ENCODE assay signal across 17 cellular contexts in genomic region chr6:165820934-165821333, GRCh38.
DNase-seq lines count a peak whose midpoint lies in the region; ATAC-seq and TF ChIP-seq lines count a peak whose summit lies in the region.
"Had no signal": no experiment of that assay in that cellular context is flagged by ENCODE, and none has a peak within 500 bp of the region (broad histone marks: within the 10 kb centered on the region; RNA-seq: fewer than 3 reads in every experiment).

No MANE protein-coding gene starts in this region.

- no peak for ATAC-seq in GM23338
- peak; percentile 37 for ATAC-seq in mucosa of descending colon
- ATAC-seq in GM21737 (IDR thresholded peaks at IDR 0.05; ENCODE audit: unreplicated experiment) = no peak
- no peak for ATAC-seq in GM18502 (IDR thresholded peaks at IDR 0.05; ENCODE audit: poor library complexity, unreplicated experiment)
- ATAC-seq: A549; CD8-positive, alpha-beta T cell; GM12878 had no signal

- no peak overlapping the region for H3K27ac Mint-ChIP-seq in GM23338
- H3K27ac Mint-ChIP-seq: CD14-positive monocyte; CD8-positive, alpha-beta T cell had no signal

- H3K79me2 ChIP-seq in GM23338 (replicated peaks; ENCODE audit: insufficient read depth) = no peaks in the 10 kb centered on the region

- H3K9me3 Mint-ChIP-seq in GM23338 = no peaks in the 10 kb centered on the region
- H3K9me3 Mint-ChIP-seq: CD8-positive, alpha-beta T cell had no signal

- H3K27ac ChIP-seq in GM23338 (ENCODE audit: low read depth) = no peak overlapping the region
- H3K27ac ChIP-seq in tibial artery = no peak overlapping the region
- H3K27ac ChIP-seq: A549 had no signal

- H3K27me3 ChIP-seq in GM23338 (ENCODE audit: insufficient read depth) (no peaks in the 10 kb centered on the region), tibial artery (peaks cover 0 to 26% of the 10 kb centered on the region in 2 donors)

- no peaks in the 10 kb centered on the region for H3K36me3 ChIP-seq in GM23338 (ENCODE audit: insufficient read depth)
- no peaks in the 10 kb centered on the region for H3K36me3 ChIP-seq in mucosa of descending colon (ENCODE audit: low read depth)
- no peaks in the 10 kb centered on the region for H3K36me3 ChIP-seq in tibial artery
- H3K36me3 ChIP-seq: HAP-1 had no signal

- H3K4me3 ChIP-seq in GM23338 (no peak overlapping the region), mucosa of descending colon (no peak overlapping the region), tibial artery (no peak overlapping the region)
- H3K4me3 ChIP-seq: A549, GM12878, HAP-1 had no signal

- H3K4me1 Mint-ChIP-seq in GM23338 = peaks cover 41% of the 10 kb centered on the region
- H3K4me1 Mint-ChIP-seq: CD14-positive monocyte had no signal

- intact Hi-C loops in mucosa of descending colon (cut with DNase I, micrococcal nuclease) (no loop called here), tibial artery (cut with DNase I; ENCODE audit: low total_unique reads) (no loop called here)

- no peak for DNase-seq in GM23338 (ENCODE audit: low spot score)
- DNase-seq in NCI-H1092 treated with DMSO at 0.1 percent for 48 hours (lab: John Stamatoyannopoulos, UW) = peak; percentile 54
- DNase-seq in SHP77 treated with DMSO at 0.1 percent for 48 hours (lab: John Stamatoyannopoulos, UW) = peak; percentile 49
- no peak for DNase-seq in mucosa of descending colon
- DNase-seq in middle frontal gyrus (ENCODE audit: extremely low spot score, low spot score) = no peak
- no peak for DNase-seq in tibial artery
- DNase-seq: Caco-2; CD8-positive, alpha-beta T cell; DMS79; GOT3; IMR-90 had no signal

- H3K9me2 ChIP-seq in GM23338 (ENCODE audit: insufficient read depth) = no peaks in the 10 kb centered on the region

- H3K4me3 Mint-ChIP-seq in GM23338 = no peak overlapping the region
- H3K4me3 Mint-ChIP-seq: CD8-positive, alpha-beta T cell had no signal

- H3K4me1 ChIP-seq in GM23338 (ENCODE audit: insufficient read depth) = peaks cover 35% of the 10 kb centered on the region
- H3K4me1 ChIP-seq in mucosa of descending colon (ENCODE audit: low read depth) = no peaks in the 10 kb centered on the region
- no peaks in the 10 kb centered on the region for H3K4me1 ChIP-seq in tibial artery
- H3K4me1 ChIP-seq: Caco-2, HAP-1 had no signal

- H3K4me2 ChIP-seq in GM23338 = 0 out of 2 replicates have a peak overlapping the region, but pooled peaks have one; percentile 11
- H3K4me2 ChIP-seq: A549 had no signal

- no peak overlapping the region for H2AFZ ChIP-seq in GM23338

- H3K9me3 ChIP-seq in mucosa of descending colon = no peaks in the 10 kb centered on the region
- no peaks in the 10 kb centered on the region for H3K9me3 ChIP-seq in tibial artery
- H3K9me3 ChIP-seq: A549, Caco-2, HAP-1 had no signal

- no peak for TF ChIP-seq CTCF in GM23338 (conservative IDR thresholded peaks at IDR 0.05; ENCODE audit: low read depth in 2 of 2)
- TF ChIP-seq CTCF in mucosa of descending colon (IDR thresholded peaks at IDR 0.05) = no peak
- no peak for TF ChIP-seq CTCF in tibial artery (IDR thresholded peaks at IDR 0.05)

- peaks cover 14% of the 10 kb centered on the region for H3K27me3 Mint-ChIP-seq in GM23338 (ENCODE audit: insufficient read depth, low read depth, poor library complexity)

- H3K36me3 Mint-ChIP-seq in GM23338 (ENCODE audit: low read depth) = no peaks in the 10 kb centered on the region
- H3K36me3 Mint-ChIP-seq: CD14-positive monocyte; CD8-positive, alpha-beta T cell had no signal

- no peaks in the 10 kb centered on the region for H4K20me1 ChIP-seq in GM23338 (replicated peaks; ENCODE audit: insufficient read depth)

- H3F3A ChIP-seq in GM23338 (replicated peaks; ENCODE audit: low read depth) = no peaks in the 10 kb centered on the region

TF ChIP-seq in GM23338, 12 proteins besides CTCF, POLR2A, EP300 and RAD21:
- TF ChIP-seq JUNB (IDR thresholded peaks at IDR 0.05; ENCODE audit: unreplicated experiment) = no peak
- no peak for TF ChIP-seq STAT1 (IDR thresholded peaks at IDR 0.05; ENCODE audit: unreplicated experiment)
- no peak for TF ChIP-seq EZH2 (IDR thresholded peaks at IDR 0.05; ENCODE audit: low read depth, unreplicated experiment)
- no peak for TF ChIP-seq ETS1 (IDR thresholded peaks at IDR 0.05)
- no peak for TF ChIP-seq POLR2AphosphoS5 (IDR thresholded peaks at IDR 0.05; ENCODE audit: low read depth)
- no peak for TF ChIP-seq REST (IDR thresholded peaks at IDR 0.05; ENCODE audit: unreplicated experiment)
- no peak for TF ChIP-seq NANOG (IDR thresholded peaks at IDR 0.05; ENCODE audit: borderline replicate concordance)

Comparison
In these comparisons a context has a peak if more than half of its experiments do, and no peak if none do; other contexts are left out.
1. DNase-seq: peak in NCI-H1092 treated with DMSO at 0.1 percent for 48 hours (single experiment) and SHP77 treated with DMSO at 0.1 percent for 48 hours (single experiment); none in GM23338 (single experiment), mucosa of descending colon (0 of 3), middle frontal gyrus (single experiment) and tibial artery (0 of 2).